1 cellular context compared by ENCODE assay signal in the genomic region with DNA sequence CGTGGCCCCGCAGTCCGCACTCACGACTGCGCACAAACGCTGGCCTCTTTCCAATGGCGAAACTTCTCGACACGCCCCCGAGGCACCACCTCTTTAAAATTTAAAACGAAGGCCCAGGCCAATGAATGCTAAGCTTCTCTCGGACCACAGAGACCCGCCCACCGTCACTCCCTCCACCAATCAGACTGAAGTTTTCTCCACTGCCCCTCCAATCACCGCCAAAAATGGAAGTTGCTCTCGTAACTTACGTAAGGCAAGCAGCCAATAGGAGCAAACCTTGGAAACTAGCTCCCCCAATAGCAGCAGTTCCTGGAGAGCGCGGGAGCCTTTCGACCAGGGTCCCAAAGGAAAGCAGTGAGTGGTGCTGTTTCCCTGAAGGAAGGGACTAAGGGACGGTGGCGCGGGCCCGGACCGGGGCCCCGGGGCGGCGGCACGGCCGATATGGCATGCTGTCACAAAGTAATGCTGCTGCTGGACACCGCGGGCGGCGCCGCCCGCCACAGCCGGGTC.
TF ChIP-seq lines count a peak whose summit lies in the region.

A gene with protein sequence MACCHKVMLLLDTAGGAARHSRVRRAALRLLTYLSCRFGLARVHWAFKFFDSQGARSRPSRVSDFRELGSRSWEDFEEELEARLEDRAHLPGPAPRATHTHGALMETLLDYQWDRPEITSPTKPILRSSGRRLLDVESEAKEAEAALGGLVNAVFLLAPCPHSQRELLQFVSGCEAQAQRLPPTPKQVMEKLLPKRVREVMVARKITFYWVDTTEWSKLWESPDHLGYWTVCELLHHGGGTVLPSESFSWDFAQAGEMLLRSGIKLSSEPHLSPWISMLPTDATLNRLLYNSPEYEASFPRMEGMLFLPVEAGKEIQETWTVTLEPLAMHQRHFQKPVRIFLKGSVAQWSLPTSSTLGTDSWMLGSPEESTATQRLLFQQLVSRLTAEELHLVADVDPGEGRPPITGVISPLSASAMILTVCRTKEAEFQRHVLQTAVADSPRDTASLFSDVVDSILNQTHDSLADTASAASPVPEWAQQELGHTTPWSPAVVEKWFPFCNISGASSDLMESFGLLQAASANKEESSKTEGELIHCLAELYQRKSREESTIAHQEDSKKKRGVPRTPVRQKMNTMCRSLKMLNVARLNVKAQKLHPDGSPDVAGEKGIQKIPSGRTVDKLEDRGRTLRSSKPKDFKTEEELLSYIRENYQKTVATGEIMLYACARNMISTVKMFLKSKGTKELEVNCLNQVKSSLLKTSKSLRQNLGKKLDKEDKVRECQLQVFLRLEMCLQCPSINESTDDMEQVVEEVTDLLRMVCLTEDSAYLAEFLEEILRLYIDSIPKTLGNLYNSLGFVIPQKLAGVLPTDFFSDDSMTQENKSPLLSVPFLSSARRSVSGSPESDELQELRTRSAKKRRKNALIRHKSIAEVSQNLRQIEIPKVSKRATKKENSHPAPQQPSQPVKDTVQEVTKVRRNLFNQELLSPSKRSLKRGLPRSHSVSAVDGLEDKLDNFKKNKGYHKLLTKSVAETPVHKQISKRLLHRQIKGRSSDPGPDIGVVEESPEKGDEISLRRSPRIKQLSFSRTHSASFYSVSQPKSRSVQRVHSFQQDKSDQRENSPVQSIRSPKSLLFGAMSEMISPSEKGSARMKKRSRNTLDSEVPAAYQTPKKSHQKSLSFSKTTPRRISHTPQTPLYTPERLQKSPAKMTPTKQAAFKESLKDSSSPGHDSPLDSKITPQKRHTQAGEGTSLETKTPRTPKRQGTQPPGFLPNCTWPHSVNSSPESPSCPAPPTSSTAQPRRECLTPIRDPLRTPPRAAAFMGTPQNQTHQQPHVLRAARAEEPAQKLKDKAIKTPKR (N-terminal part only) (plus strand): TSS at position 324 of the 510 bp plus-strand sequence. CDS start 118 bp downstream, at position 442.

TF ChIP-seq in HepG2, 621 proteins besides CTCF, POLR2A, EP300 and RAD21 (continued from another document and continues in another):
- TF ChIP-seq, protein P1, sequence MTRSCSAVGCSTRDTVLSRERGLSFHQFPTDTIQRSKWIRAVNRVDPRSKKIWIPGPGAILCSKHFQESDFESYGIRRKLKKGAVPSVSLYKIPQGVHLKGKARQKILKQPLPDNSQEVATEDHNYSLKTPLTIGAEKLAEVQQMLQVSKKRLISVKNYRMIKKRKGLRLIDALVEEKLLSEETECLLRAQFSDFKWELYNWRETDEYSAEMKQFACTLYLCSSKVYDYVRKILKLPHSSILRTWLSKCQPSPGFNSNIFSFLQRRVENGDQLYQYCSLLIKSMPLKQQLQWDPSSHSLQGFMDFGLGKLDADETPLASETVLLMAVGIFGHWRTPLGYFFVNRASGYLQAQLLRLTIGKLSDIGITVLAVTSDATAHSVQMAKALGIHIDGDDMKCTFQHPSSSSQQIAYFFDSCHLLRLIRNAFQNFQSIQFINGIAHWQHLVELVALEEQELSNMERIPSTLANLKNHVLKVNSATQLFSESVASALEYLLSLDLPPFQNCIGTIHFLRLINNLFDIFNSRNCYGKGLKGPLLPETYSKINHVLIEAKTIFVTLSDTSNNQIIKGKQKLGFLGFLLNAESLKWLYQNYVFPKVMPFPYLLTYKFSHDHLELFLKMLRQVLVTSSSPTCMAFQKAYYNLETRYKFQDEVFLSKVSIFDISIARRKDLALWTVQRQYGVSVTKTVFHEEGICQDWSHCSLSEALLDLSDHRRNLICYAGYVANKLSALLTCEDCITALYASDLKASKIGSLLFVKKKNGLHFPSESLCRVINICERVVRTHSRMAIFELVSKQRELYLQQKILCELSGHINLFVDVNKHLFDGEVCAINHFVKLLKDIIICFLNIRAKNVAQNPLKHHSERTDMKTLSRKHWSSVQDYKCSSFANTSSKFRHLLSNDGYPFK (CRISPR knock-in tag; IDR thresholded peaks at IDR 0.05; ENCODE audit: borderline replicate concordance) = no peak
- TF ChIP-seq ZSCAN9 (CRISPR knock-in tag; IDR thresholded peaks at IDR 0.05; ENCODE audit: borderline replicate concordance) (no peak; the same call in 1 of the 2 replicates), ZFP36L1 (CRISPR knock-in tag; IDR thresholded peaks at IDR 0.05) (peak; percentile 96), ZNF557 (CRISPR knock-in tag; IDR thresholded peaks at IDR 0.05) (no peak), SOX6 (IDR thresholded peaks at IDR 0.05) (no peak), SOX6 (CRISPR knock-in tag; IDR thresholded peaks at IDR 0.05) (no peak), SP2 (CRISPR knock-in tag; IDR thresholded peaks at IDR 0.05) (peak; percentile 91), ZNF839 (CRISPR knock-in tag; IDR thresholded peaks at IDR 0.05; ENCODE audit: borderline replicate concordance) (no peak), KDM5A (IDR thresholded peaks at IDR 0.05; ENCODE audit: borderline replicate concordance, low read length) (peak; percentile 72; the same call in 1 of the 2 replicates), ZNF644 (CRISPR knock-in tag; IDR thresholded peaks at IDR 0.05; ENCODE audit: low read depth) (no peak), ZNF282 (IDR thresholded peaks at IDR 0.05; ENCODE audit: partially characterized antibody) (no peak), STAG1 (CRISPR knock-in tag; IDR thresholded peaks at IDR 0.05) (no peak), ZNF230 (CRISPR knock-in tag; IDR thresholded peaks at IDR 0.05) (no peak), RCOR2 (CRISPR knock-in tag; IDR thresholded peaks at IDR 0.05) (no peak), RELA (CRISPR knock-in tag; IDR thresholded peaks at IDR 0.05) (no peak), YEATS2 (CRISPR knock-in tag; IDR thresholded peaks at IDR 0.05; ENCODE audit: borderline replicate concordance) (no peak), ELF4 (CRISPR knock-in tag; IDR thresholded peaks at IDR 0.05; ENCODE audit: borderline replicate concordance) (no peak), ZNF598 (CRISPR knock-in tag; IDR thresholded peaks at IDR 0.05; ENCODE audit: borderline replicate concordance) (no peak; the same call in 1 of the 2 replicates), KMT2A (CRISPR knock-in tag; IDR thresholded peaks at IDR 0.05) (no peak; the same call in 1 of the 2 replicates), ZFX (CRISPR knock-in tag; IDR thresholded peaks at IDR 0.05; ENCODE audit: low read depth) (no peak; the same call in 1 of the 2 replicates), FOSL2 (CRISPR knock-in tag; IDR thresholded peaks at IDR 0.05) (no peak)
- TF ChIP-seq, protein P2, sequence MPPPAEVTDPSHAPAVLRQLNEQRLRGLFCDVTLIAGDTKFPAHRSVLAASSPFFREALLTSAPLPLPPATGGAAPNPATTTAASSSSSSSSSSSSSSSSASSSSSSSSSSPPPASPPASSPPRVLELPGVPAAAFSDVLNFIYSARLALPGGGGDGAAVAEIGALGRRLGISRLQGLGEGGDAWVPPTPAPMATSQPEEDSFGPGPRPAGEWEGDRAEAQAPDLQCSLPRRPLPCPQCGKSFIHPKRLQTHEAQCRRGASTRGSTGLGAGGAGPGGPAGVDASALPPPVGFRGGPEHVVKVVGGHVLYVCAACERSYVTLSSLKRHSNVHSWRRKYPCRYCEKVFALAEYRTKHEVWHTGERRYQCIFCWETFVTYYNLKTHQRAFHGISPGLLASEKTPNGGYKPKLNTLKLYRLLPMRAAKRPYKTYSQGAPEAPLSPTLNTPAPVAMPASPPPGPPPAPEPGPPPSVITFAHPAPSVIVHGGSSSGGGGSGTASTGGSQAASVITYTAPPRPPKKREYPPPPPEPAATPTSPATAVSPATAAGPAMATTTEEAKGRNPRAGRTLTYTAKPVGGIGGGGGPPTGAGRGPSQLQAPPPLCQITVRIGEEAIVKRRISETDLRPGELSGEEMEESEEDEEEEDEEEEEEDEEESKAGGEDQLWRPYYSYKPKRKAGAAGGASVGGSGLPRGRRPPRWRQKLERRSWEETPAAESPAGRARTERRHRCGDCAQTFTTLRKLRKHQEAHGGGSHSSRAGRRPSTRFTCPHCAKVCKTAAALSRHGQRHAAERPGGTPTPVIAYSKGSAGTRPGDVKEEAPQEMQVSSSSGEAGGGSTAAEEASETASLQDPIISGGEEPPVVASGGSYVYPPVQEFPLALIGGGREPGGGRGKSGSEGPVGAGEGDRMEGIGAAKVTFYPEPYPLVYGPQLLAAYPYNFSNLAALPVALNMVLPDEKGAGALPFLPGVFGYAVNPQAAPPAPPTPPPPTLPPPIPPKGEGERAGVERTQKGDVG (CRISPR knock-in tag; IDR thresholded peaks at IDR 0.05; ENCODE audit: borderline replicate concordance) = peak; percentile 20; the same call in 1 of the 2 replicates
- TF ChIP-seq, protein P3, sequence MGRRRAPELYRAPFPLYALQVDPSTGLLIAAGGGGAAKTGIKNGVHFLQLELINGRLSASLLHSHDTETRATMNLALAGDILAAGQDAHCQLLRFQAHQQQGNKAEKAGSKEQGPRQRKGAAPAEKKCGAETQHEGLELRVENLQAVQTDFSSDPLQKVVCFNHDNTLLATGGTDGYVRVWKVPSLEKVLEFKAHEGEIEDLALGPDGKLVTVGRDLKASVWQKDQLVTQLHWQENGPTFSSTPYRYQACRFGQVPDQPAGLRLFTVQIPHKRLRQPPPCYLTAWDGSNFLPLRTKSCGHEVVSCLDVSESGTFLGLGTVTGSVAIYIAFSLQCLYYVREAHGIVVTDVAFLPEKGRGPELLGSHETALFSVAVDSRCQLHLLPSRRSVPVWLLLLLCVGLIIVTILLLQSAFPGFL (CRISPR knock-in tag; IDR thresholded peaks at IDR 0.05) = no peak
- TF ChIP-seq, protein P4, sequence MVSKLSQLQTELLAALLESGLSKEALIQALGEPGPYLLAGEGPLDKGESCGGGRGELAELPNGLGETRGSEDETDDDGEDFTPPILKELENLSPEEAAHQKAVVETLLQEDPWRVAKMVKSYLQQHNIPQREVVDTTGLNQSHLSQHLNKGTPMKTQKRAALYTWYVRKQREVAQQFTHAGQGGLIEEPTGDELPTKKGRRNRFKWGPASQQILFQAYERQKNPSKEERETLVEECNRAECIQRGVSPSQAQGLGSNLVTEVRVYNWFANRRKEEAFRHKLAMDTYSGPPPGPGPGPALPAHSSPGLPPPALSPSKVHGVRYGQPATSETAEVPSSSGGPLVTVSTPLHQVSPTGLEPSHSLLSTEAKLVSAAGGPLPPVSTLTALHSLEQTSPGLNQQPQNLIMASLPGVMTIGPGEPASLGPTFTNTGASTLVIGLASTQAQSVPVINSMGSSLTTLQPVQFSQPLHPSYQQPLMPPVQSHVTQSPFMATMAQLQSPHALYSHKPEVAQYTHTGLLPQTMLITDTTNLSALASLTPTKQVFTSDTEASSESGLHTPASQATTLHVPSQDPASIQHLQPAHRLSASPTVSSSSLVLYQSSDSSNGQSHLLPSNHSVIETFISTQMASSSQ (IDR thresholded peaks at IDR 0.05; ENCODE audit: low read depth) = no peak
- TF ChIP-seq, protein P4 (CRISPR knock-in tag; IDR thresholded peaks at IDR 0.05; ENCODE audit: borderline replicate concordance) = no peak
- TF ChIP-seq, protein P5, sequence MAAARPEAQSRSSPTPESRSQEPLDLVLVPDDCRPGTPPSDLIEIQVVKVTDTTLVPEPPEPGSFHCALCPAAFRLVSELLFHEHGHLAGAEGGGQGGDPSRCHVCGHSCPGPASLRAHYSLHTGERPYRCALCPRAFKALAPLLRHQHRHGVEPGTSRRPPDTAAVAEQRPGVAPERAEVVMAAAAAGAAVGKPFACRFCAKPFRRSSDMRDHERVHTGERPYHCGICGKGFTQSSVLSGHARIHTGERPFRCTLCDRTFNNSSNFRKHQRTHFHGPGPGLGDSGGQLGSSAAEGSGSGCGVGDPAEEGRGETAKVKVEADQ (CRISPR knock-in tag; IDR thresholded peaks at IDR 0.05; ENCODE audit: borderline replicate concordance) = no peak
- TF ChIP-seq, protein P6, sequence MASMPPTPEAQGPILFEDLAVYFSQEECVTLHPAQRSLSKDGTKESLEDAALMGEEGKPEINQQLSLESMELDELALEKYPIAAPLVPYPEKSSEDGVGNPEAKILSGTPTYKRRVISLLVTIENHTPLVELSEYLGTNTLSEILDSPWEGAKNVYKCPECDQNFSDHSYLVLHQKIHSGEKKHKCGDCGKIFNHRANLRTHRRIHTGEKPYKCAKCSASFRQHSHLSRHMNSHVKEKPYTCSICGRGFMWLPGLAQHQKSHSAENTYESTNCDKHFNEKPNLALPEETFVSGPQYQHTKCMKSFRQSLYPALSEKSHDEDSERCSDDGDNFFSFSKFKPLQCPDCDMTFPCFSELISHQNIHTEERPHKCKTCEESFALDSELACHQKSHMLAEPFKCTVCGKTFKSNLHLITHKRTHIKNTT (CRISPR knock-in tag; IDR thresholded peaks at IDR 0.05) = no peak
- TF ChIP-seq, protein P7, sequence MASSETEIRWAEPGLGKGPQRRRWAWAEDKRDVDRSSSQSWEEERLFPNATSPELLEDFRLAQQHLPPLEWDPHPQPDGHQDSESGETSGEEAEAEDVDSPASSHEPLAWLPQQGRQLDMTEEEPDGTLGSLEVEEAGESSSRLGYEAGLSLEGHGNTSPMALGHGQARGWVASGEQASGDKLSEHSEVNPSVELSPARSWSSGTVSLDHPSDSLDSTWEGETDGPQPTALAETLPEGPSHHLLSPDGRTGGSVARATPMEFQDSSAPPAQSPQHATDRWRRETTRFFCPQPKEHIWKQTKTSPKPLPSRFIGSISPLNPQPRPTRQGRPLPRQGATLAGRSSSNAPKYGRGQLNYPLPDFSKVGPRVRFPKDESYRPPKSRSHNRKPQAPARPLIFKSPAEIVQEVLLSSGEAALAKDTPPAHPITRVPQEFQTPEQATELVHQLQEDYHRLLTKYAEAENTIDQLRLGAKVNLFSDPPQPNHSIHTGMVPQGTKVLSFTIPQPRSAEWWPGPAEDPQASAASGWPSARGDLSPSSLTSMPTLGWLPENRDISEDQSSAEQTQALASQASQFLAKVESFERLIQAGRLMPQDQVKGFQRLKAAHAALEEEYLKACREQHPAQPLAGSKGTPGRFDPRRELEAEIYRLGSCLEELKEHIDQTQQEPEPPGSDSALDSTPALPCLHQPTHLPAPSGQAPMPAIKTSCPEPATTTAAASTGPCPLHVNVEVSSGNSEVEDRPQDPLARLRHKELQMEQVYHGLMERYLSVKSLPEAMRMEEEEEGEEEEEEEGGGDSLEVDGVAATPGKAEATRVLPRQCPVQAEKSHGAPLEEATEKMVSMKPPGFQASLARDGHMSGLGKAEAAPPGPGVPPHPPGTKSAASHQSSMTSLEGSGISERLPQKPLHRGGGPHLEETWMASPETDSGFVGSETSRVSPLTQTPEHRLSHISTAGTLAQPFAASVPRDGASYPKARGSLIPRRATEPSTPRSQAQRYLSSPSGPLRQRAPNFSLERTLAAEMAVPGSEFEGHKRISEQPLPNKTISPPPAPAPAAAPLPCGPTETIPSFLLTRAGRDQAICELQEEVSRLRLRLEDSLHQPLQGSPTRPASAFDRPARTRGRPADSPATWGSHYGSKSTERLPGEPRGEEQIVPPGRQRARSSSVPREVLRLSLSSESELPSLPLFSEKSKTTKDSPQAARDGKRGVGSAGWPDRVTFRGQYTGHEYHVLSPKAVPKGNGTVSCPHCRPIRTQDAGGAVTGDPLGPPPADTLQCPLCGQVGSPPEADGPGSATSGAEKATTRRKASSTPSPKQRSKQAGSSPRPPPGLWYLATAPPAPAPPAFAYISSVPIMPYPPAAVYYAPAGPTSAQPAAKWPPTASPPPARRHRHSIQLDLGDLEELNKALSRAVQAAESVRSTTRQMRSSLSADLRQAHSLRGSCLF (CRISPR knock-in tag; IDR thresholded peaks at IDR 0.05; ENCODE audit: borderline replicate concordance) = no peak
